ENCODE assay signal across 9 cellular contexts in genomic region chr14:89276424-89276975, GRCh38.
A peak's percentile ranks its signal among the peaks of the same experiment; 100 is the strongest.
DNase-seq lines count a peak whose midpoint lies in the region; ATAC-seq and TF ChIP-seq lines count a peak whose summit lies in the region.
"Had no signal": no experiment of that assay in that cellular context is flagged by ENCODE, and none has a peak within 500 bp of the region (broad histone marks: within the 10 kb centered on the region; RNA-seq: fewer than 3 reads in every experiment).

No MANE protein-coding gene starts in this region.

- no peak overlapping the region for H2BK120ac ChIP-seq in IMR-90 (ENCODE audit: low read depth, low read length)

- H3K27ac Mint-ChIP-seq in activated naive CD8-positive, alpha-beta T cell = peak overlapping the region; percentile 95
- no peak overlapping the region for H3K27ac Mint-ChIP-seq in endodermal cell

- H3K9me3 ChIP-seq in IMR-90 (ENCODE audit: control insufficient read depth, insufficient read depth, low read length) (no peaks in the 10 kb centered on the region), gastroesophageal sphincter (no peaks in the 10 kb centered on the region), endodermal cell (ENCODE audit: control insufficient read depth, low read length) (no peaks in the 10 kb centered on the region)
- H3K9me3 ChIP-seq: heart left ventricle had no signal

- H3K9me3 Mint-ChIP-seq in activated naive CD8-positive, alpha-beta T cell (ENCODE audit: low read depth) = no peaks in the 10 kb centered on the region
- H3K9me3 Mint-ChIP-seq in endodermal cell = no peaks in the 10 kb centered on the region

- dilution Hi-C loops in IMR-90 (cut with HindIII; ENCODE audit: low sequenced_read_pairs, unreplicated experiment) = no loop called here

- H2AFZ ChIP-seq in IMR-90 (replicated peaks; ENCODE audit: low read length, poor library complexity) = no peak overlapping the region

- no peak overlapping the region for H4K8ac ChIP-seq in IMR-90 (ENCODE audit: low read depth in 2 of 2, low read length in 2 of 2)

- H3K4me2 ChIP-seq in IMR-90 (ENCODE audit: low read depth, low read length) = no peak overlapping the region

- no peak overlapping the region for H2BK20ac ChIP-seq in IMR-90 (ENCODE audit: low read depth, low read length)

- no peak overlapping the region; the same call in 2 of the 3 replicates for H2BK15ac ChIP-seq in IMR-90 (ENCODE audit: low read depth, low read length)

- peak; percentile 77 for DNase-seq in GM10248 (ENCODE audit: extremely low spot score)
- peak; percentile 76 for DNase-seq in IMR-90
- DNase-seq in stimulated activated CD4-positive, alpha-beta T cell treated with anti-CD3 and anti-CD28 coated beads, Interleukin-4, amount 100 ng/mL, for 24 hours = peak; percentile 72
- no peak for DNase-seq in SIG-M5 treated with dmso at 0.1 percent for 504 hours (lab: John Stamatoyannopoulos, UW; ENCODE audit: unreplicated experiment)
- no peak for DNase-seq in endodermal cell
- DNase-seq: heart left ventricle had no signal

- TF ChIP-seq CTCF in GM10248 (IDR thresholded peaks at IDR 0.05; ENCODE audit: control extremely low read depth, extremely low read depth, low read depth, missing control alignments) (no peak), IMR-90 (conservative IDR thresholded peaks at IDR 0.05; ENCODE audit: low read depth, low read length) (no peak), gastroesophageal sphincter (IDR thresholded peaks at IDR 0.05) (no peak), endodermal cell (conservative IDR thresholded peaks at IDR 0.05) (no peak)

- H3K18ac ChIP-seq in IMR-90 (ENCODE audit: low read depth, low read length) = no peak overlapping the region

- peak; percentile 84 for ATAC-seq in GM21515 (IDR thresholded peaks at IDR 0.05; ENCODE audit: unreplicated experiment)
- peak; percentile 27; the same call in 1 of the 2 replicates for ATAC-seq in IMR-90 (ENCODE audit: low read depth)
- ATAC-seq in gastroesophageal sphincter = no peak

- intact Hi-C loops in IMR-90 (cut with micrococcal nuclease) = no loop called here

- H3K36me3 Mint-ChIP-seq in activated naive CD8-positive, alpha-beta T cell = peaks cover 30% of the 10 kb centered on the region
- peaks cover 28% of the 10 kb centered on the region for H3K36me3 Mint-ChIP-seq in endodermal cell (ENCODE audit: low read depth)

- H3K4ac ChIP-seq in IMR-90 (ENCODE audit: low read depth, low read length) = no peak overlapping the region

- H3K4me3 ChIP-seq in IMR-90 (ENCODE audit: insufficient read depth, low read depth, low read length) (no peak overlapping the region), gastroesophageal sphincter (no peak overlapping the region), endodermal cell (ENCODE audit: low read length) (no peak overlapping the region)
- H3K4me3 ChIP-seq: heart left ventricle had no signal

- no peak overlapping the region for H2AK5ac ChIP-seq in IMR-90 (ENCODE audit: low read depth, low read length)

- H3K36me3 ChIP-seq in IMR-90 (ENCODE audit: control insufficient read depth, insufficient read depth, low read length) (peaks cover 10% of the 10 kb centered on the region), gastroesophageal sphincter (peaks cover 2 to 19% of the 10 kb centered on the region in 2 donors), endodermal cell (ENCODE audit: control insufficient read depth, insufficient read depth, low read length) (peaks cover 4% of the 10 kb centered on the region)

- POLR2A ChIA-PET in GM10248 (lab: Yijun Ruan, JAX) (interaction anchor here (1.1 kb wide), 1 partner anchor 28 kb away, joined by 5 read pairs; no protein-coding TSS in a partner anchor), IMR-90 (lab: Charles Lee; ENCODE audit: unreplicated experiment) (no interaction called here)

- H3K4me3 Mint-ChIP-seq in activated naive CD8-positive, alpha-beta T cell = peak overlapping the region; percentile 74
- no peak overlapping the region for H3K4me3 Mint-ChIP-seq in endodermal cell

- H3K27me3 Mint-ChIP-seq in activated naive CD8-positive, alpha-beta T cell = no peaks in the 10 kb centered on the region
- no peaks in the 10 kb centered on the region for H3K27me3 Mint-ChIP-seq in endodermal cell (ENCODE audit: insufficient read depth)

- peaks cover 11% of the 10 kb centered on the region for H3K9me1 ChIP-seq in IMR-90 (ENCODE audit: insufficient read depth, low read length)

- BruUV-seq in IMR-90 (replicated peaks; lab: Mats Ljungman, UMichigan) = no TSS peak

- TF ChIP-seq POLR2A in IMR-90 (IDR thresholded peaks at IDR 0.05; ENCODE audit: low read depth, low read length) (no peak), gastroesophageal sphincter (IDR thresholded peaks at IDR 0.05) (no peak)

- TF ChIP-seq EP300 in gastroesophageal sphincter (IDR thresholded peaks at IDR 0.05) = no peak

- H4K5ac ChIP-seq in IMR-90 (ENCODE audit: low read depth, low read length) = no peak overlapping the region

- peak overlapping the region; percentile 74 for H2AK9ac ChIP-seq in IMR-90 (replicated peaks; ENCODE audit: low read depth, low read length, poor library complexity)

- H3K4me1 ChIP-seq in IMR-90 (ENCODE audit: control insufficient read depth, insufficient read depth, low read length) (0 out of 2 replicates have a peak, but pooled peaks cover 3% of the 10 kb centered on the region), gastroesophageal sphincter (peaks cover 0 to 12% (median 0%) of the 10 kb centered on the region in 3 donors), endodermal cell (ENCODE audit: control insufficient read depth, insufficient read depth, low read length) (no peaks in the 10 kb centered on the region)

- no peak overlapping the region for H3K9ac ChIP-seq in IMR-90 (ENCODE audit: low read depth, low read length)
- H3K9ac ChIP-seq in endodermal cell (ENCODE audit: extremely low read depth, low read length, poor library complexity, severe bottlenecking) = no peak overlapping the region

- no peak overlapping the region for H3K23ac ChIP-seq in IMR-90 (ENCODE audit: low read depth, low read length)

- no peak overlapping the region for H3K14ac ChIP-seq in IMR-90 (replicated peaks; ENCODE audit: low read depth, low read length)

- H3K27me3 ChIP-seq in IMR-90 (ENCODE audit: control insufficient read depth, insufficient read depth, low read length) (no peaks in the 10 kb centered on the region), gastroesophageal sphincter (no peaks in the 10 kb centered on the region), endodermal cell (ENCODE audit: control insufficient read depth, insufficient read depth, low read length, poor library complexity, severe bottlenecking) (no peaks in the 10 kb centered on the region)
- H3K27me3 ChIP-seq: heart left ventricle had no signal

- 84% methylated on average over 2 of the region's 3 CpGs; no CpG with 5 or more reads in 1 of the 2 experiments for WGBS in IMR-90 (ENCODE audit: extremely low coverage in 2 of 2, insufficient read length in 1 of 2), 2 experiments
- 84 to 90% methylated on average over 2 of the region's 3 CpGs for WGBS in gastroesophageal sphincter (ENCODE audit: low coverage in 1 of 2), 2 donors
- WGBS in endodermal cell (ENCODE audit: insufficient coverage in 1 of 2, insufficient read length in 1 of 2), 2 experiments = 83 to 91% methylated on average over 1 to 3 of the region's 3 CpGs

- peaks cover 50 to 77% of the 10 kb centered on the region in 2 experiments for H3K79me1 ChIP-seq in IMR-90 (ENCODE audit: low read depth in 1 of 2, low read length in 2 of 2)

- peaks cover 78% of the 10 kb centered on the region for H3K4me1 Mint-ChIP-seq in activated naive CD8-positive, alpha-beta T cell (ENCODE audit: low read depth)
- H3K4me1 Mint-ChIP-seq in endodermal cell = no peaks in the 10 kb centered on the region

- H4K91ac ChIP-seq in IMR-90 (ENCODE audit: insufficient read depth, low read depth, low read length) = no peak overlapping the region

- TF ChIP-seq RAD21 in IMR-90 (IDR thresholded peaks at IDR 0.05; ENCODE audit: low read length) = no peak

- in situ Hi-C loops in IMR-90 (cut with MboI; ENCODE audit: low sequenced_read_pairs) = no loop called here

- peaks cover 24% of the 10 kb centered on the region; the same call in 1 of the 2 replicates for H4K20me1 ChIP-seq in IMR-90 (ENCODE audit: insufficient read depth, low read length)

- H3K27ac ChIP-seq in IMR-90 (ENCODE audit: insufficient read depth, low read length) = no peak overlapping the region
- H3K27ac ChIP-seq in gastroesophageal sphincter = no peak overlapping the region
- H3K27ac ChIP-seq in endodermal cell (ENCODE audit: low read depth, low read length) = no peak overlapping the region

- no peak overlapping the region for H2BK5ac ChIP-seq in IMR-90 (ENCODE audit: low read depth, low read length, poor library complexity, severe bottlenecking)

- H3K56ac ChIP-seq in IMR-90 (ENCODE audit: extremely low read depth, insufficient read depth, low read length) = no peak overlapping the region

- CTCF ChIA-PET in GM10248 (lab: Yijun Ruan, JAX) (interaction anchor here (0.8 to 1.5 kb wide), 2 partner anchors 27 to 32 kb away, joined by 3 read pairs; no protein-coding TSS in a partner anchor), IMR-90 (lab: Yijun Ruan, JAX) (no interaction called here)

TF ChIP-seq in IMR-90, 13 proteins besides CTCF, POLR2A, EP300 and RAD21 (continues in another document):
- no peak for TF ChIP-seq RCOR1 (IDR thresholded peaks at IDR 0.05; ENCODE audit: insufficient replicate concordance, low read length)
- no peak for TF ChIP-seq MXI1 (IDR thresholded peaks at IDR 0.05; ENCODE audit: borderline replicate concordance, low read depth, low read length)
- TF ChIP-seq BHLHE40 (IDR thresholded peaks at IDR 0.05; ENCODE audit: low read depth, low read length) = no peak
- no peak for TF ChIP-seq ELK1 (IDR thresholded peaks at IDR 0.05; ENCODE audit: borderline replicate concordance, low read depth, low read length)
- TF ChIP-seq FOS (IDR thresholded peaks at IDR 0.05; ENCODE audit: low read depth, low read length) = no peak
- no peak for TF ChIP-seq CEBPB (IDR thresholded peaks at IDR 0.05; ENCODE audit: low read depth, low read length)
- no peak for TF ChIP-seq CHD1 (IDR thresholded peaks at IDR 0.05; ENCODE audit: low read depth, low read length)
- TF ChIP-seq MAZ (IDR thresholded peaks at IDR 0.05; ENCODE audit: borderline replicate concordance, low read depth, low read length) = no peak

Comparison
In these comparisons a context has a peak if more than half of its experiments do, and no peak if none do; other contexts are left out.
1. DNase-seq: peak in GM10248 (single experiment), IMR-90 (single experiment) and stimulated activated CD4-positive, alpha-beta T cell treated with anti-CD3 and anti-CD28 coated beads, Interleukin-4, amount 100 ng/mL, for 24 hours (single experiment); none in SIG-M5 treated with dmso at 0.1 percent for 504 hours (single experiment) and endodermal cell (single experiment).